In genomic region chr2:223114917-223115316, GRCh38 we compare ENCODE assay signal across 36 cellular contexts.
"Had no signal": no experiment of that assay in that cellular context is flagged by ENCODE, and none has a peak within 500 bp of the region (broad histone marks: within the 10 kb centered on the region; RNA-seq: fewer than 3 reads in every experiment).

No MANE protein-coding gene starts in this region.

- H3K9me3 ChIP-seq: adrenal gland, body of pancreas, breast epithelium had no signal

- ATAC-seq: activated CD8-positive, alpha-beta T cell treated with anti-CD3 and anti-CD28 coated beads for 36 hours; activated naive CD4-positive, alpha-beta T cell treated with anti-CD3 and anti-CD28 coated beads, Interleukin-2, amount 50 U/mL, for 72 hours; activated T-cell treated with anti-CD3 and anti-CD28 coated beads, Interleukin-2, amount 50 U/mL, for 4 hours; activated T-cell treated with anti-CD3 and anti-CD28 coated beads, Interleukin-2, amount 50 U/mL, for 72 hours; activated T-helper 17 cell treated with anti-CD3 and anti-CD28 coated beads, Interleukin-2, amount 50 U/mL, for 72 hours; body of pancreas had no signal

- H3K27ac ChIP-seq: adrenal gland, body of pancreas, breast epithelium, VCaP had no signal

- DNase-seq: activated B cell treated with CpG ODN at 0.5 μM for 24 hours; activated CD4-positive, alpha-beta memory T cell treated with anti-CD3 and anti-CD28 coated beads for 36 hours; activated CD4-positive, alpha-beta T cell treated with anti-CD3 and anti-CD28 coated beads for 4 hours; activated CD4-positive, alpha-beta T cell treated with anti-CD3 and anti-CD28 coated beads, Interleukin-2, amount 10 ng/mL, durations not matched to agents 24 days and 14 days; activated CD4-positive, alpha-beta T cell treated with anti-CD3 and anti-CD28 coated beads, Interleukin-2, amount 50 U/mL, for 1 hour; activated CD4-positive, alpha-beta T cell treated with anti-CD3 and anti-CD28 coated beads, Interleukin-2, amount 50 U/mL, for 4 hours; activated CD4-positive, CD25-positive, alpha-beta regulatory T cell treated with anti-CD3 and anti-CD28 coated beads, Interleukin-2, amount 50 U/mL, for 72 hours; activated CD8-positive, alpha-beta memory T cell treated with anti-CD3 and anti-CD28 coated beads, Interleukin-2, amount 50 U/mL, for 4 hours; activated CD8-positive, alpha-beta T cell treated with anti-CD3 and anti-CD28 coated beads for 36 hours; activated effector memory CD4-positive, alpha-beta T cell treated with anti-CD3 and anti-CD28 coated beads, Interleukin-2, amount 50 U/mL, for 16 hours; activated gamma-delta T cell treated with Interleukin-2 at 50 U/mL for 16 hours; activated naive CD4-positive, alpha-beta T cell; activated naive CD4-positive, alpha-beta T cell treated with anti-CD3 and anti-CD28 coated beads for 36 hours; activated naive CD4-positive, alpha-beta T cell treated with anti-CD3 and anti-CD28 coated beads, Interleukin-2, amount 50 U/mL, for 16 hours; activated naive CD8-positive, alpha-beta T cell treated with anti-CD3 and anti-CD28 coated beads for 36 hours; activated T-cell treated with anti-CD3 and anti-CD28 coated beads for 4 hours; activated T-cell treated with anti-CD3 and anti-CD28 coated beads, Interleukin-2, amount 50 U/mL, for 1 hour; activated T-cell treated with anti-CD3 and anti-CD28 coated beads, Interleukin-2, amount 50 U/mL, for 4 hours; activated T-cell treated with anti-CD3 and anti-CD28 coated beads, Interleukin-2, amount 50 U/mL, for 72 hours; adrenal gland; amniotic stem cell; aorta; body of pancreas; brain microvascular endothelial cell; central memory CD4-positive, alpha-beta T cell; T-helper 2 cell; T-helper 9 cell had no signal

- H3K27me3 Mint-ChIP-seq: activated CD4-positive, alpha-beta memory T cell treated with anti-CD3 and anti-CD28 coated beads for 36 hours; activated CD4-positive, alpha-beta T cell treated with anti-CD3 and anti-CD28 coated beads, Interleukin-2, amount 10 ng/mL, durations not matched to agents 24 days and 14 days; activated T-helper 17 cell treated with anti-CD3 and anti-CD28 coated beads, Interleukin-2, amount 50 U/mL, for 72 hours had no signal

- H3K27me3 ChIP-seq: adrenal gland, body of pancreas, brain microvascular endothelial cell, breast epithelium had no signal

- H3K27ac Mint-ChIP-seq: activated B cell treated with CpG ODN at 0.5 μM for 24 hours; activated CD4-positive, alpha-beta memory T cell treated with anti-CD3 and anti-CD28 coated beads for 36 hours; activated CD4-positive, alpha-beta T cell treated with anti-CD3 and anti-CD28 coated beads, Interleukin-2, amount 10 ng/mL, durations not matched to agents 24 days and 14 days; activated CD8-positive, alpha-beta T cell treated with anti-CD3 and anti-CD28 coated beads for 36 hours; activated naive CD4-positive, alpha-beta T cell treated with anti-CD3 and anti-CD28 coated beads for 36 hours; activated naive CD4-positive, alpha-beta T cell treated with anti-CD3 and anti-CD28 coated beads, Interleukin-2, amount 50 U/mL, for 72 hours; activated naive CD8-positive, alpha-beta T cell treated with anti-CD3 and anti-CD28 coated beads for 36 hours; activated T-cell treated with anti-CD3 and anti-CD28 coated beads, Interleukin-2, amount 50 U/mL, for 72 hours; activated T-helper 1 cell treated with anti-CD3 and anti-CD28 coated beads, Interleukin-12 subunit alpha, Interleukin-12 subunit beta, Interleukin-2, Interleukin-4 antibody, amounts not matched to agents 30 ng/mL and 10 ng/mL and 1 ng/mL, durations not matched to agents 14 hours and 24 hours and 36 hours; activated T-helper 17 cell treated with anti-CD3 and anti-CD28 coated beads, Interleukin-2, amount 50 U/mL, for 72 hours; T-helper 1 cell treated with Interleukin-12 subunit alpha and Interleukin-12 subunit beta and Interleukin-4 antibody, amounts not matched to agents 30 μg/mL and 1 μg/mL, for 36 hours; T-helper 2 cell treated with Interferon-gamma antibody and Interleukin-4, amounts not matched to agents 5 μg/mL and 100 μg/mL, for 36 hours had no signal

- H3K4me1 ChIP-seq: adrenal gland, body of pancreas, breast epithelium had no signal

- H3K4me3 Mint-ChIP-seq: activated B cell treated with CpG ODN at 0.5 μM for 24 hours; activated CD4-positive, alpha-beta memory T cell treated with anti-CD3 and anti-CD28 coated beads for 36 hours; activated CD4-positive, alpha-beta T cell treated with anti-CD3 and anti-CD28 coated beads, Interleukin-2, amount 10 ng/mL, durations not matched to agents 24 days and 14 days; activated CD8-positive, alpha-beta T cell treated with anti-CD3 and anti-CD28 coated beads for 36 hours; activated naive CD4-positive, alpha-beta T cell treated with anti-CD3 and anti-CD28 coated beads for 36 hours; activated naive CD8-positive, alpha-beta T cell treated with anti-CD3 and anti-CD28 coated beads for 36 hours; activated T-cell treated with anti-CD3 and anti-CD28 coated beads, Interleukin-2, amount 50 U/mL, for 4 hours; activated T-cell treated with anti-CD3 and anti-CD28 coated beads, Interleukin-2, amount 50 U/mL, for 72 hours; activated T-helper 1 cell treated with anti-CD3 and anti-CD28 coated beads, Interleukin-12 subunit alpha, Interleukin-12 subunit beta, Interleukin-2, Interleukin-4 antibody, amounts not matched to agents 30 ng/mL and 10 ng/mL and 1 ng/mL, durations not matched to agents 14 hours and 24 hours and 36 hours; activated T-helper 17 cell treated with anti-CD3 and anti-CD28 coated beads, Interleukin-2, amount 50 U/mL, for 72 hours; T-helper 1 cell treated with Interleukin-12 subunit alpha and Interleukin-12 subunit beta and Interleukin-4 antibody, amounts not matched to agents 30 μg/mL and 1 μg/mL, for 36 hours; T-helper 2 cell treated with Interferon-gamma antibody and Interleukin-4, amounts not matched to agents 5 μg/mL and 100 μg/mL, for 36 hours had no signal

- H3K4me1 Mint-ChIP-seq: activated B cell treated with CpG ODN at 0.5 μM for 24 hours; activated CD4-positive, alpha-beta T cell treated with anti-CD3 and anti-CD28 coated beads, Interleukin-2, amount 10 ng/mL, durations not matched to agents 24 days and 14 days; activated naive CD8-positive, alpha-beta T cell treated with anti-CD3 and anti-CD28 coated beads for 36 hours; activated T-helper 17 cell treated with anti-CD3 and anti-CD28 coated beads, Interleukin-2, amount 50 U/mL, for 72 hours had no signal

- H3K9me3 Mint-ChIP-seq: activated B cell treated with CpG ODN at 0.5 μM for 24 hours; activated CD4-positive, alpha-beta memory T cell treated with anti-CD3 and anti-CD28 coated beads for 36 hours; activated CD4-positive, alpha-beta T cell treated with anti-CD3 and anti-CD28 coated beads, Interleukin-2, amount 10 ng/mL, durations not matched to agents 24 days and 14 days; activated CD8-positive, alpha-beta T cell treated with anti-CD3 and anti-CD28 coated beads for 36 hours; activated naive CD4-positive, alpha-beta T cell treated with anti-CD3 and anti-CD28 coated beads for 36 hours; activated naive CD4-positive, alpha-beta T cell treated with anti-CD3 and anti-CD28 coated beads, Interleukin-2, amount 50 U/mL, for 72 hours; activated naive CD8-positive, alpha-beta T cell treated with anti-CD3 and anti-CD28 coated beads for 36 hours; activated T-cell treated with anti-CD3 and anti-CD28 coated beads, Interleukin-2, amount 50 U/mL, for 4 hours; activated T-cell treated with anti-CD3 and anti-CD28 coated beads, Interleukin-2, amount 50 U/mL, for 72 hours; activated T-helper 1 cell treated with anti-CD3 and anti-CD28 coated beads, Interleukin-12 subunit alpha, Interleukin-12 subunit beta, Interleukin-2, Interleukin-4 antibody, amounts not matched to agents 30 ng/mL and 10 ng/mL and 1 ng/mL, durations not matched to agents 14 hours and 24 hours and 36 hours; activated T-helper 17 cell treated with anti-CD3 and anti-CD28 coated beads, Interleukin-2, amount 50 U/mL, for 72 hours; T-helper 1 cell treated with Interleukin-12 subunit alpha and Interleukin-12 subunit beta and Interleukin-4 antibody, amounts not matched to agents 30 μg/mL and 1 μg/mL, for 36 hours; T-helper 2 cell treated with Interferon-gamma antibody and Interleukin-4, amounts not matched to agents 5 μg/mL and 100 μg/mL, for 36 hours had no signal

- H3K4me3 ChIP-seq: adrenal gland, body of pancreas, breast epithelium had no signal

- H3K36me3 Mint-ChIP-seq: activated CD4-positive, alpha-beta memory T cell treated with anti-CD3 and anti-CD28 coated beads for 36 hours; activated naive CD4-positive, alpha-beta T cell treated with anti-CD3 and anti-CD28 coated beads, Interleukin-2, amount 50 U/mL, for 72 hours; activated naive CD8-positive, alpha-beta T cell treated with anti-CD3 and anti-CD28 coated beads for 36 hours had no signal

- FAIRE-seq: astrocyte, TTC549 had no signal

- H3K36me3 ChIP-seq: adrenal gland, brain microvascular endothelial cell, breast epithelium had no signal
